Comparison of ENCODE assay signal across 9 cellular contexts in the genomic region with DNA sequence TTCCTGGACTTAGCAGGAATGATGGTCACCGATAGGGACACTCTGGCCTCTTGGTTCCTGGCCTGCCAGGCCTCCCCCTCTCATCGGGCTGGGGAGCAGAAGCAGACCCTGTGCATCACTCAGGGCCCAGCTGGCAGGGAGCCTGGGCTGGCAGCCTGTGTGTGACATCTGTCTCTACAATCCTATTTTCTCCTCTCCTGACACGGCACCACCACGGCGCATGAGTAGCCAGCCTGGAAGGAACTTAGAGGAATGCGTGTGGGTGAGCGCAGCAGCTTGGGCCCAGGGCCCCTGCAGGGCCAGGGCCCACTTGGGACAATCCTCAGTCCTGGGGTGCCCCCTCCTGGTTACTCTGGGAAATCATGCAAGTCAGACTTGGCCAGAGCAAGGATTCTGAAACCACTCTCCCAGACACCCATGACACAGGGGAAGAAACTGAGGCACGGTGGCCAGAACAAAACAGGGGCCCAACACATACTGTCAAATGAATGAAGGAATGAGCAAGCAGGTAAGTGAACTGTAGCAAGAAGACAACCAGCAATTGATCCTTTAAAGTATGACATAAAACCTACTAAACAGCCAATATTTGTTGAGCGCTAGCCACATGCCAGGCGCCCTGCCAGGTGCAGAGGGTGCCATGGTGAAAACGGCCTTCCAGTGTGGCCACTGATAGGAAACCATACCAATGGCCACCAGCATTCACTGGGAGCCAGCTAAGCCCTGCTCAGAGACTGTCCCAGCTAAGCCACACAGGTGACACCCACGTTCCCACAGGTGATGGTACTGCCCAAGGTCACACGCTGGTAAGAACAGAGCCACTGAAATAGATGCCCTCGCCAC. TPM values are rescaled to one million over a fixed set of nuclear protein-coding genes. Genes with fewer than 3 reads are reported as not detected.
DNase-seq lines count a peak whose midpoint lies in the region; ATAC-seq, FAIRE-seq and TF ChIP-seq lines count a peak whose summit lies in the region.
"Had no signal": no experiment of that assay in that cellular context is flagged by ENCODE, and none has a peak within 500 bp of the region (broad histone marks: within the 10 kb centered on the region; RNA-seq: fewer than 3 reads in every experiment).

No MANE protein-coding gene starts in this region.

- H3K9ac ChIP-seq in HepG2 (ENCODE audit: insufficient read depth, low read depth, low read length): no peak overlapping the region
- H3K9ac ChIP-seq: BLaER1 had no signal

- TF ChIP-seq EP300 in HepG2 (IDR thresholded peaks at IDR 0.05; ENCODE audit: low read depth in 2 of 2, low read length in 2 of 2): no peak
- TF ChIP-seq EP300 in HepG2 (CRISPR knock-in tag; IDR thresholded peaks at IDR 0.05; ENCODE audit: borderline replicate concordance): no peak

- peak; percentile 99 for TF ChIP-seq RAD21 in HepG2 (CRISPR knock-in tag; IDR thresholded peaks at IDR 0.05)

- no TSS peak for BruUV-seq in HepG2 (replicated peaks; lab: Mats Ljungman, UMichigan)

- H3K27ac ChIP-seq in HepG2 (ENCODE audit: extremely low read length, insufficient read depth, low read length): no peak overlapping the region
- H3K27ac ChIP-seq: BLaER1 had no signal

- POLR2A ChIA-PET in HepG2 (lab: Yijun Ruan, JAX): interaction anchor here (2.3 kb wide), 1 partner anchor 169 kb away, joined by 8 read pairs; no protein-coding TSS in a partner anchor

- in situ Hi-C loops in HepG2 (cut with HindIII; ENCODE audit: extremely low pct_ligation_motif_present, low pct_unique_long_range_greater_than_20kb): loop anchor here (5.0 to 10.0 kb wide), 2 partner anchors 171 to 284 kb away; no protein-coding TSS in a partner anchor

- no peaks in the 10 kb centered on the region for H3K79me2 ChIP-seq in HepG2 (ENCODE audit: insufficient read depth, low read length)

- CTCF ChIA-PET in HepG2 (lab: Yijun Ruan, JAX; ENCODE audit: low intra/inter-chr PET ratio, low total read pairs): interaction anchor here (1.0 to 6.5 kb wide), 4 partner anchors 45 to 172 kb away, joined by 3 to 299 read pairs (median 9); no protein-coding TSS in a partner anchor

- FAIRE-seq in HepG2 (lab: Jason Lieb, UNC) (peak; percentile 73), RCC 7860 (lab: Jason Lieb, UNC) (no peak)

- H2AFZ ChIP-seq in HepG2 (ENCODE audit: low read length): no peak overlapping the region

- no peaks in the 10 kb centered on the region for H4K20me1 ChIP-seq in HepG2 (ENCODE audit: insufficient read depth, low read length)
- H4K20me1 ChIP-seq: BLaER1 had no signal

- peak; percentile 43 for DNase-seq in NCI-H1436 (lab: John Stamatoyannopoulos, UW)
- no peak for DNase-seq in NCI-H1436 treated with DMSO at 0.1 percent for 48 hours (lab: John Stamatoyannopoulos, UW)
- DNase-seq in NCI-H2171 treated with DMSO at 0.1 percent for 48 hours (lab: John Stamatoyannopoulos, UW): peak; percentile 94
- peak; percentile 65 to 79 for DNase-seq in activated CD4-positive, alpha-beta T cell treated with anti-CD3 and anti-CD28 coated beads for 4 hours
- DNase-seq in choroid plexus epithelial cell (ENCODE audit: low read depth): peak; percentile 92
- peak; percentile 59 for DNase-seq in HepG2 (ENCODE audit: low spot score)
- peak; percentile 58 to 66 for DNase-seq in stimulated activated CD4-positive, alpha-beta T cell treated with anti-CD3 and anti-CD28 coated beads, Interleukin-4, amount 100 ng/mL, for 4 hours
- DNase-seq in RCC 7860 (ENCODE audit: low spot score): no peak

- H3K4me3 ChIP-seq in choroid plexus epithelial cell (ENCODE audit: low read depth, low read length): no peak overlapping the region
- H3K4me3 ChIP-seq in HepG2 (replicated peaks in 1 of 3; ENCODE audit: insufficient read depth in 1 of 3, low read depth in 2 of 3, low read length in 3 of 3): no peak overlapping the region
- H3K4me3 ChIP-seq: BLaER1 had no signal

- H3K36me3 ChIP-seq in HepG2 (replicated peaks in 1 of 2; ENCODE audit: control insufficient read depth in 1 of 2, insufficient read depth in 2 of 2, low read length in 2 of 2): peaks cover 2 to 4% of the 10 kb centered on the region in 2 experiments; a peak in 2 of 5 replicates

- H3K4me1 ChIP-seq in HepG2 (ENCODE audit: insufficient read depth, low read length): peaks cover 7% of the 10 kb centered on the region

- no peak for TF ChIP-seq POLR2A in HepG2 (IDR thresholded peaks at IDR 0.05; ENCODE audit: insufficient read depth in 1 of 2, low read depth in 2 of 2, low read length in 2 of 2)

- ATAC-seq in HepG2: peak; percentile 87

- H3K4me2 ChIP-seq in HepG2 (ENCODE audit: low read depth, low read length): 0 out of 2 replicates have a peak overlapping the region, but pooled peaks have one; percentile 18
- H3K4me2 ChIP-seq: BLaER1 had no signal

- WGBS in HepG2 (ENCODE audit: low lambda C conversion rate): 23% methylated on average over 4 of the region's 14 CpGs

- H3K9me3 ChIP-seq in HepG2 (ENCODE audit: low read length): no peaks in the 10 kb centered on the region
- H3K9me3 ChIP-seq: BLaER1 had no signal

- H3K27me3 ChIP-seq in HepG2 (ENCODE audit: control insufficient read depth in 1 of 2, insufficient read depth in 2 of 2, low read length in 2 of 2): no peaks in the 10 kb centered on the region
- H3K27me3 ChIP-seq: BLaER1 had no signal

- TF ChIP-seq CTCF in choroid plexus epithelial cell (conservative IDR thresholded peaks at IDR 0.05; ENCODE audit: low read depth, low read length) (peak; percentile 89), HepG2 (CRISPR knock-in tag; IDR thresholded peaks at IDR 0.05) (peak; percentile 94)

- intact Hi-C loops in HepG2 (cut with micrococcal nuclease; ENCODE audit: unreplicated experiment): loop anchor here (1.0 to 10.0 kb wide), 3 partner anchors 54 to 169 kb away; partner anchors contain the start of gene GNAZ

RNA-seq across cellular contexts. Expression of gene RSPH14, which starts 13.3 kb away (rescaled TPM):
- 1.1 and 1.3 TPM in 2 replicates for total RNA-seq in HepG2 (2016; rRNA removed; fragmentation: Illumina TruSeq; extraction: Trizol)
- 0.35 and 0.71 TPM in 2 replicates for total RNA-seq in HepG2 (2016; cell fraction: cytosol; rRNA removed; fragmentation: Illumina TruSeq; extraction: Trizol; ENCODE audit: low read depth)
- 0.67 and 1.0 TPM in 2 replicates for total RNA-seq in HepG2 (2016; cell fraction: insoluble cytoplasmic fraction; rRNA removed; fragmentation: Illumina TruSeq; extraction: Trizol)
- total RNA-seq in HepG2 (2016; cell fraction: membrane; rRNA removed; fragmentation: Illumina TruSeq; extraction: Trizol): 0.40 and 1.1 TPM in 2 replicates
- total RNA-seq in HepG2 (2016; cell fraction: nucleus; rRNA removed; fragmentation: Illumina TruSeq; extraction: Trizol): 0.94 TPM in 1 of 2 replicates, not detected in the other
- polyA plus RNA-seq in HepG2 (2011; rRNA removed): 0.86 and 1.2 TPM in 2 replicates
- 0.55 and 0.93 TPM in 2 replicates for polyA plus RNA-seq in HepG2 (2011; cell fraction: cytosol; rRNA removed)
- polyA plus RNA-seq in HepG2 (2011; cell fraction: nucleus; rRNA removed): 0.48 and 0.50 TPM in 2 replicates
- 0.58 and 2.0 TPM in 2 replicates for polyA plus RNA-seq in HepG2 (2012)
- 0.60 and 0.71 TPM in 2 replicates for polyA plus RNA-seq in HepG2 (2016; cell fraction: cytosol; fragmentation: Illumina TruSeq; extraction: Trizol; ENCODE audit: low read depth)
- polyA plus RNA-seq in HepG2 (2016; cell fraction: insoluble cytoplasmic fraction; fragmentation: Illumina TruSeq; extraction: Trizol; ENCODE audit: low read depth): 0.40 and 1.1 TPM in 2 replicates
- polyA plus RNA-seq in HepG2 (2016; cell fraction: membrane; fragmentation: Illumina TruSeq; extraction: Trizol; ENCODE audit: low read depth): 0.47 and 2.4 TPM in 2 replicates
- polyA plus RNA-seq in HepG2 (2016; cell fraction: nucleus; fragmentation: Illumina TruSeq; extraction: Trizol; ENCODE audit: insufficient read depth, low read depth): 1.6 and 2.0 TPM in 2 replicates
- polyA minus RNA-seq in HepG2 (2011; rRNA and poly(A)+ RNA removed; ENCODE audit: low replicate concordance): 1.4 TPM in 1 of 2 replicates, not detected in the other
- not detected in 2 replicates for polyA minus RNA-seq in HepG2 (2011; cell fraction: cytosol; rRNA and poly(A)+ RNA removed)
- 1.0 and 1.4 TPM in 2 replicates for polyA minus RNA-seq in HepG2 (2011; cell fraction: nucleus; rRNA and poly(A)+ RNA removed)

RNA-seq across cellular contexts. Expression of gene RAB36, which starts 16.8 kb away (rescaled TPM):
- 0.20 and 0.24 TPM in 2 replicates for total RNA-seq in HepG2 (2016; rRNA removed; fragmentation: Illumina TruSeq; extraction: Trizol)
- 0.10 TPM in 1 of 2 replicates, not detected in the other for total RNA-seq in HepG2 (2016; cell fraction: cytosol; rRNA removed; fragmentation: Illumina TruSeq; extraction: Trizol; ENCODE audit: low read depth)
- total RNA-seq in HepG2 (2016; cell fraction: insoluble cytoplasmic fraction; rRNA removed; fragmentation: Illumina TruSeq; extraction: Trizol): 0.24 and 0.37 TPM in 2 replicates
- 0.12 and 0.17 TPM in 2 replicates for total RNA-seq in HepG2 (2016; cell fraction: membrane; rRNA removed; fragmentation: Illumina TruSeq; extraction: Trizol)
- total RNA-seq in HepG2 (2016; cell fraction: nucleus; rRNA removed; fragmentation: Illumina TruSeq; extraction: Trizol): 0.19 TPM in 2 replicates
- 0.86 and 1.0 TPM in 2 replicates for polyA plus RNA-seq in HepG2 (2011; rRNA removed)
- 0.74 and 0.89 TPM in 2 replicates for polyA plus RNA-seq in HepG2 (2011; cell fraction: cytosol; rRNA removed)
- 0.59 and 0.71 TPM in 2 replicates for polyA plus RNA-seq in HepG2 (2011; cell fraction: nucleus; rRNA removed)
- polyA plus RNA-seq in HepG2 (2012): 0.49 and 0.95 TPM in 2 replicates
- 0.03 and 0.05 TPM in 2 replicates for polyA plus RNA-seq in HepG2 (2016; cell fraction: cytosol; fragmentation: Illumina TruSeq; extraction: Trizol; ENCODE audit: low read depth)
- 0.22 and 0.23 TPM in 2 replicates for polyA plus RNA-seq in HepG2 (2016; cell fraction: insoluble cytoplasmic fraction; fragmentation: Illumina TruSeq; extraction: Trizol; ENCODE audit: low read depth)
- 0.14 and 0.15 TPM in 2 replicates for polyA plus RNA-seq in HepG2 (2016; cell fraction: membrane; fragmentation: Illumina TruSeq; extraction: Trizol; ENCODE audit: low read depth)
- 0.19 and 0.33 TPM in 2 replicates for polyA plus RNA-seq in HepG2 (2016; cell fraction: nucleus; fragmentation: Illumina TruSeq; extraction: Trizol; ENCODE audit: insufficient read depth, low read depth)
- 0.02 and 2.6 TPM in 2 replicates for polyA minus RNA-seq in HepG2 (2011; rRNA and poly(A)+ RNA removed; ENCODE audit: low replicate concordance)
- polyA minus RNA-seq in HepG2 (2011; cell fraction: cytosol; rRNA and poly(A)+ RNA removed): 0.44 and 0.49 TPM in 2 replicates
- polyA minus RNA-seq in HepG2 (2011; cell fraction: nucleus; rRNA and poly(A)+ RNA removed): 0.37 and 0.64 TPM in 2 replicates

RNA-seq across cellular contexts. Expression of gene BCR, which starts 51.8 kb away (rescaled TPM):
- 33.6 and 35.4 TPM in 2 replicates for total RNA-seq in HepG2 (2016; rRNA removed; fragmentation: Illumina TruSeq; extraction: Trizol)
- 10.9 and 12.3 TPM in 2 replicates for total RNA-seq in HepG2 (2016; cell fraction: cytosol; rRNA removed; fragmentation: Illumina TruSeq; extraction: Trizol; ENCODE audit: low read depth)
- 29.4 and 37.4 TPM in 2 replicates for total RNA-seq in HepG2 (2016; cell fraction: insoluble cytoplasmic fraction; rRNA removed; fragmentation: Illumina TruSeq; extraction: Trizol)
- 17.4 and 22.3 TPM in 2 replicates for total RNA-seq in HepG2 (2016; cell fraction: membrane; rRNA removed; fragmentation: Illumina TruSeq; extraction: Trizol)
- 26.4 and 32.2 TPM in 2 replicates for total RNA-seq in HepG2 (2016; cell fraction: nucleus; rRNA removed; fragmentation: Illumina TruSeq; extraction: Trizol)
- polyA plus RNA-seq in HepG2 (2011; rRNA removed): 19.9 and 21.9 TPM in 2 replicates
- polyA plus RNA-seq in HepG2 (2011; cell fraction: cytosol; rRNA removed): 28.9 and 33.8 TPM in 2 replicates
- 66.0 and 71.9 TPM in 2 replicates for polyA plus RNA-seq in HepG2 (2011; cell fraction: nucleus; rRNA removed)
- polyA plus RNA-seq in HepG2 (2012): 21.2 and 25.3 TPM in 2 replicates
- 2.3 and 4.6 TPM in 2 replicates for polyA plus RNA-seq in HepG2 (2016; cell fraction: cytosol; fragmentation: Illumina TruSeq; extraction: Trizol; ENCODE audit: low read depth)
- polyA plus RNA-seq in HepG2 (2016; cell fraction: insoluble cytoplasmic fraction; fragmentation: Illumina TruSeq; extraction: Trizol; ENCODE audit: low read depth): 26.5 and 34.8 TPM in 2 replicates
- polyA plus RNA-seq in HepG2 (2016; cell fraction: membrane; fragmentation: Illumina TruSeq; extraction: Trizol; ENCODE audit: low read depth): 11.6 and 12.9 TPM in 2 replicates
- 45.4 and 51.6 TPM in 2 replicates for polyA plus RNA-seq in HepG2 (2016; cell fraction: nucleus; fragmentation: Illumina TruSeq; extraction: Trizol; ENCODE audit: insufficient read depth, low read depth)
- 67.7 and 82.7 TPM in 2 replicates for polyA minus RNA-seq in HepG2 (2011; rRNA and poly(A)+ RNA removed; ENCODE audit: low replicate concordance)
- polyA minus RNA-seq in HepG2 (2011; cell fraction: cytosol; rRNA and poly(A)+ RNA removed): 43.0 and 57.5 TPM in 2 replicates
- 24.6 and 32.1 TPM in 2 replicates for polyA minus RNA-seq in HepG2 (2011; cell fraction: nucleus; rRNA and poly(A)+ RNA removed)

RNA-seq across cellular contexts. Expression of gene GNAZ, which starts 58.2 kb away (rescaled TPM):
- 22.3 and 22.8 TPM in 2 replicates for total RNA-seq in HepG2 (2016; rRNA removed; fragmentation: Illumina TruSeq; extraction: Trizol)
- total RNA-seq in HepG2 (2016; cell fraction: cytosol; rRNA removed; fragmentation: Illumina TruSeq; extraction: Trizol; ENCODE audit: low read depth): 16.3 and 16.9 TPM in 2 replicates
- total RNA-seq in HepG2 (2016; cell fraction: insoluble cytoplasmic fraction; rRNA removed; fragmentation: Illumina TruSeq; extraction: Trizol): 19.4 and 21.2 TPM in 2 replicates
- total RNA-seq in HepG2 (2016; cell fraction: membrane; rRNA removed; fragmentation: Illumina TruSeq; extraction: Trizol): 39.6 and 41.4 TPM in 2 replicates
- total RNA-seq in HepG2 (2016; cell fraction: nucleus; rRNA removed; fragmentation: Illumina TruSeq; extraction: Trizol): 11.5 and 12.9 TPM in 2 replicates
- polyA plus RNA-seq in HepG2 (2011; rRNA removed): 11.4 and 16.2 TPM in 2 replicates
- polyA plus RNA-seq in HepG2 (2011; cell fraction: cytosol; rRNA removed): 16.1 and 16.8 TPM in 2 replicates
- polyA plus RNA-seq in HepG2 (2011; cell fraction: nucleus; rRNA removed): 10.1 and 15.9 TPM in 2 replicates
- 10.4 and 16.9 TPM in 2 replicates for polyA plus RNA-seq in HepG2 (2012)
- 10.5 and 11.3 TPM in 2 replicates for polyA plus RNA-seq in HepG2 (2016; cell fraction: cytosol; fragmentation: Illumina TruSeq; extraction: Trizol; ENCODE audit: low read depth)
- polyA plus RNA-seq in HepG2 (2016; cell fraction: insoluble cytoplasmic fraction; fragmentation: Illumina TruSeq; extraction: Trizol; ENCODE audit: low read depth): 20.3 and 22.4 TPM in 2 replicates
- 27.3 and 30.4 TPM in 2 replicates for polyA plus RNA-seq in HepG2 (2016; cell fraction: membrane; fragmentation: Illumina TruSeq; extraction: Trizol; ENCODE audit: low read depth)
- polyA plus RNA-seq in HepG2 (2016; cell fraction: nucleus; fragmentation: Illumina TruSeq; extraction: Trizol; ENCODE audit: insufficient read depth, low read depth): 19.7 and 20.5 TPM in 2 replicates
- 9.8 and 19.7 TPM in 2 replicates for polyA minus RNA-seq in HepG2 (2011; rRNA and poly(A)+ RNA removed; ENCODE audit: low replicate concordance)
- polyA minus RNA-seq in HepG2 (2011; cell fraction: cytosol; rRNA and poly(A)+ RNA removed): 10.9 and 12.2 TPM in 2 replicates
- 5.7 and 8.5 TPM in 2 replicates for polyA minus RNA-seq in HepG2 (2011; cell fraction: nucleus; rRNA and poly(A)+ RNA removed)

Comparison
In these comparisons a context has a peak if more than half of its experiments do, and no peak if none do; other contexts are left out.
1. DNase-seq: peak in NCI-H1436 (single experiment), NCI-H2171 treated with DMSO at 0.1 percent for 48 hours (single experiment), activated CD4-positive, alpha-beta T cell treated with anti-CD3 and anti-CD28 coated beads for 4 hours (2 of 2), choroid plexus epithelial cell (single experiment), HepG2 (single experiment) and stimulated activated CD4-positive, alpha-beta T cell treated with anti-CD3 and anti-CD28 coated beads, Interleukin-4, amount 100 ng/mL, for 4 hours (2 of 2); none in NCI-H1436 treated with DMSO at 0.1 percent for 48 hours (single experiment) and RCC 7860 (single experiment).